In the genomic region with DNA sequence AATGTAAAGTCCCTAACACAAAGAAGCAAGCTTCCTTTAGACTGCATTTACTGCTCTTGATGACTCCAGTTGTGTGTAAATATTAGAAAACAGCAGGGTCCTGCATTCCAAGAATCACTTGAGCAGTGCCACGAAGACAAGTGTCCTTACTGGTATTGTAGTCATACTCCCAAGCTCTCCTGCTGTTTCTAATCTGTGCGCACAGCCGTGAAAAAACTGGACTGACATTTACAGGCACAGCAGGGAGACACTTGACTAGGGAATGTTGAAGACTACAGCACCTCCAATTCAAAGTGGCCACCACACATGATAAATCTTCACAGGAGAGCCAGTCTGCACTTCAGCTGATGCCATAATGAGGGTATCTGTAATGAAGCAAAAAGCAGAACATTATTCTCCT, we compare ENCODE assay signal across 14 cellular contexts.
A peak's percentile ranks its signal among the peaks of the same experiment; 100 is the strongest.
DNase-seq lines count a peak whose midpoint lies in the region; ATAC-seq and TF ChIP-seq lines count a peak whose summit lies in the region.
"Had no signal": no experiment of that assay in that cellular context is flagged by ENCODE, and none has a peak within 500 bp of the region (broad histone marks: within the 10 kb centered on the region; RNA-seq: fewer than 3 reads in every experiment).

No MANE protein-coding gene starts in this region.

- peaks cover 5% of the 10 kb centered on the region for H3K36me3 Mint-ChIP-seq in natural killer cell treated with Interleukin-12 subunit alpha and Interleukin-12 subunit beta and Interleukin-15 and Interleukin-18, amount 100 ng/mL, for 72 hours

- ATAC-seq in Right ventricle myocardium superior (ENCODE audit: poor library complexity) (peak; percentile 25), upper lobe of left lung (ENCODE audit: low FRiP score in 2 of 2) (no peak)
- no peak for ATAC-seq in natural killer cell treated with Interleukin-12 subunit alpha and Interleukin-12 subunit beta and Interleukin-15 and Interleukin-18, amount 100 ng/mL, for 72 hours
- ATAC-seq: activated T-cell treated with anti-CD3 and anti-CD28 coated beads, Interleukin-2, amount 50 U/mL, for 4 hours; right lobe of liver had no signal

- H3K27me3 Mint-ChIP-seq in natural killer cell treated with Interleukin-12 subunit alpha and Interleukin-12 subunit beta and Interleukin-15 and Interleukin-18, amount 100 ng/mL, for 72 hours, result no peaks in the 10 kb centered on the region

- H3K4me3 Mint-ChIP-seq in natural killer cell treated with Interleukin-12 subunit alpha and Interleukin-12 subunit beta and Interleukin-15 and Interleukin-18, amount 100 ng/mL, for 72 hours, result no peak overlapping the region
- H3K4me3 Mint-ChIP-seq: activated T-cell treated with anti-CD3 and anti-CD28 coated beads, Interleukin-2, amount 50 U/mL, for 4 hours had no signal

- H3K36me3 ChIP-seq in left ventricle myocardium inferior (no peaks in the 10 kb centered on the region), upper lobe of left lung (no peaks in the 10 kb centered on the region), vagina (no peaks in the 10 kb centered on the region)
- H3K36me3 ChIP-seq: breast epithelium, esophagus muscularis mucosa, right lobe of liver had no signal

- H3K9me3 ChIP-seq in left ventricle myocardium inferior (replicated peaks) (no peaks in the 10 kb centered on the region), upper lobe of left lung (no peaks in the 10 kb centered on the region), vagina (no peaks in the 10 kb centered on the region)
- H3K9me3 ChIP-seq: breast epithelium, esophagus muscularis mucosa, right lobe of liver, testis had no signal

- no peak for TF ChIP-seq EP300 in upper lobe of left lung (IDR thresholded peaks at IDR 0.05)

- no peak overlapping the region for H3K27ac Mint-ChIP-seq in natural killer cell treated with Interleukin-12 subunit alpha and Interleukin-12 subunit beta and Interleukin-15 and Interleukin-18, amount 100 ng/mL, for 72 hours

- TF ChIP-seq POLR2A in upper lobe of left lung (IDR thresholded peaks at IDR 0.05), result no peak
- TF ChIP-seq POLR2A in vagina (IDR thresholded peaks at IDR 0.05), result no peak

- no peaks in the 10 kb centered on the region for H3K27me3 ChIP-seq in left ventricle myocardium inferior (ENCODE audit: low read depth)
- no peaks in the 10 kb centered on the region for H3K27me3 ChIP-seq in upper lobe of left lung
- no peaks in the 10 kb centered on the region for H3K27me3 ChIP-seq in vagina
- H3K27me3 ChIP-seq: breast epithelium, esophagus muscularis mucosa, right lobe of liver, testis had no signal

- H3K27ac ChIP-seq in left ventricle myocardium inferior (replicated peaks) (no peak overlapping the region), upper lobe of left lung (no peak overlapping the region), vagina (no peak overlapping the region)
- H3K27ac ChIP-seq: breast epithelium, esophagus muscularis mucosa, right lobe of liver, testis had no signal

- no peaks in the 10 kb centered on the region for H3K9me3 Mint-ChIP-seq in natural killer cell treated with Interleukin-12 subunit alpha and Interleukin-12 subunit beta and Interleukin-15 and Interleukin-18, amount 100 ng/mL, for 72 hours
- H3K9me3 Mint-ChIP-seq: activated T-cell treated with anti-CD3 and anti-CD28 coated beads, Interleukin-2, amount 50 U/mL, for 4 hours had no signal

- H3K4me3 ChIP-seq in left ventricle myocardium inferior (no peak overlapping the region), upper lobe of left lung (no peak overlapping the region), vagina (no peak overlapping the region)
- H3K4me3 ChIP-seq: breast epithelium, esophagus muscularis mucosa, right lobe of liver, testis had no signal

- H3K4me1 Mint-ChIP-seq in natural killer cell treated with Interleukin-12 subunit alpha and Interleukin-12 subunit beta and Interleukin-15 and Interleukin-18, amount 100 ng/mL, for 72 hours (ENCODE audit: low read depth in 2 of 2), result no peaks in the 10 kb centered on the region

- H3K4me1 ChIP-seq in left ventricle myocardium inferior, result peaks cover 7% of the 10 kb centered on the region
- no peaks in the 10 kb centered on the region for H3K4me1 ChIP-seq in upper lobe of left lung
- no peaks in the 10 kb centered on the region for H3K4me1 ChIP-seq in vagina
- H3K4me1 ChIP-seq: breast epithelium, esophagus muscularis mucosa, right lobe of liver, testis had no signal

- no peak for TF ChIP-seq CTCF in left ventricle myocardium inferior (IDR thresholded peaks at IDR 0.05; ENCODE audit: borderline replicate concordance)
- TF ChIP-seq CTCF in upper lobe of left lung (IDR thresholded peaks at IDR 0.05), result no peak
- no peak for TF ChIP-seq CTCF in vagina (IDR thresholded peaks at IDR 0.05)

- intact Hi-C loops in Right ventricle myocardium superior (cut with DNase I) (no loop called here), left ventricle myocardium inferior (cut with micrococcal nuclease) (no loop called here), vagina (cut with DNase I) (no loop called here)

- no peak for DNase-seq in Right ventricle myocardium superior
- DNase-seq in left ventricle myocardium inferior, result no peak
- peak; percentile 84 for DNase-seq in NCI-H2227 (lab: John Stamatoyannopoulos, UW; ENCODE audit: unreplicated experiment)
- peak; percentile 32 for DNase-seq in astrocyte of the hippocampus (ENCODE audit: low read depth, low spot score)
- no peak for DNase-seq in upper lobe of left lung
- DNase-seq in LoVo (ENCODE audit: low spot score), result no peak
- no peak for DNase-seq in vagina (ENCODE audit: extremely low spot score in 2 of 2)
- DNase-seq in natural killer cell treated with Interleukin-12 subunit alpha and Interleukin-12 subunit beta and Interleukin-15 and Interleukin-18, amount 100 ng/mL, for 72 hours (ENCODE audit: low spot score), result no peak
- DNase-seq: activated T-cell treated with anti-CD3 and anti-CD28 coated beads, Interleukin-2, amount 50 U/mL, for 4 hours; NCI-H1436; right lobe of liver; testis had no signal

- WGBS in upper lobe of left lung, 2 donors, result 63 to 68% methylated on average over 3 of the region's 3 CpGs

Comparison
In these comparisons a context has a peak if more than half of its experiments do, and no peak if none do; other contexts are left out.
1. DNase-seq: peak in NCI-H2227 (single experiment) and astrocyte of the hippocampus (single experiment); none in Right ventricle myocardium superior (single experiment), left ventricle myocardium inferior (single experiment), upper lobe of left lung (0 of 2), LoVo (single experiment), vagina (0 of 2) and natural killer cell treated with Interleukin-12 subunit alpha and Interleukin-12 subunit beta and Interleukin-15 and Interleukin-18, amount 100 ng/mL, for 72 hours (single experiment).